Comparison of ENCODE assay signal across 8 cellular contexts in genomic region chr20:32193336-32193735, GRCh38. TPM values are rescaled to one million over a fixed set of nuclear protein-coding genes. Genes with fewer than 3 reads are reported as not detected.
A peak's percentile ranks its signal among the peaks of the same experiment; 100 is the strongest.
DNase-seq lines count a peak whose midpoint lies in the region; ATAC-seq and TF ChIP-seq lines count a peak whose summit lies in the region.
"Not testable (repeated sequence)": the region's sequence is repeated elsewhere in the genome, so short reads cannot be mapped to it uniquely, and the experiment has no call there.

No MANE protein-coding gene starts in this region.

- not testable (repeated sequence) for H3K9ac ChIP-seq in endodermal cell (ENCODE audit: extremely low read depth, low read length, poor library complexity, severe bottlenecking)

- H3K9me3 ChIP-seq in endodermal cell (ENCODE audit: control insufficient read depth, low read length); upper lobe of right lung: not testable (repeated sequence)

- not testable (repeated sequence) for H3K4me1 ChIP-seq in endodermal cell (ENCODE audit: control insufficient read depth, insufficient read depth, low read length)
- peaks cover 38% of the 10 kb centered on the region for H3K4me1 ChIP-seq in upper lobe of right lung

- H3K27ac ChIP-seq in VCaP (peak overlapping the region; percentile 5; the same call in 1 of the 2 replicates), upper lobe of right lung (peak overlapping the region; percentile 58)
- H3K27ac ChIP-seq in endodermal cell (ENCODE audit: low read depth, low read length): not testable (repeated sequence)

- intact Hi-C loops in upper lobe of right lung (cut with DNase I): not testable (repeated sequence)

- H3K27me3 ChIP-seq in endodermal cell (ENCODE audit: control insufficient read depth, insufficient read depth, low read length, poor library complexity, severe bottlenecking); upper lobe of right lung: not testable (repeated sequence)

- not testable (repeated sequence) for H3K4me3 ChIP-seq in endodermal cell (ENCODE audit: low read length); upper lobe of right lung

- not testable (repeated sequence) for TF ChIP-seq CTCF in VCaP (conservative IDR thresholded peaks at IDR 0.05); endodermal cell (conservative IDR thresholded peaks at IDR 0.05); nephron progenitor cell (IDR thresholded peaks at IDR 0.05); upper lobe of right lung (IDR thresholded peaks at IDR 0.05)

- 97 to 100% methylated on average over 3 to 5 of the region's 5 CpGs for WGBS in endodermal cell (ENCODE audit: insufficient coverage in 1 of 2, insufficient read length in 1 of 2), 2 experiments

- H3K36me3 Mint-ChIP-seq in activated T-helper 17 cell treated with anti-CD3 and anti-CD28 coated beads, Interleukin-2, amount 50 U/mL, for 72 hours (ENCODE audit: low read depth): peaks cover 91% of the 10 kb centered on the region
- H3K36me3 Mint-ChIP-seq in activated naive CD8-positive, alpha-beta T cell treated with anti-CD3 and anti-CD28 coated beads, Interleukin-2, amount 50 U/mL, for 24 hours (ENCODE audit: low read depth): peaks cover 57% of the 10 kb centered on the region
- peaks cover 43% of the 10 kb centered on the region for H3K36me3 Mint-ChIP-seq in endodermal cell (ENCODE audit: low read depth)
- peaks cover 52% of the 10 kb centered on the region for H3K36me3 Mint-ChIP-seq in nephron progenitor cell (ENCODE audit: low read depth)
- peaks cover 100% of the 10 kb centered on the region for H3K36me3 Mint-ChIP-seq in stimulated activated effector memory CD8-positive, alpha-beta T cell treated with anti-CD3 and anti-CD28 coated beads, Interleukin-12 subunit alpha, Interleukin-12 subunit beta, amount 100 ng/mL, for 72 hours

- peak overlapping the region; percentile 3 for H3K4me3 Mint-ChIP-seq in activated T-helper 17 cell treated with anti-CD3 and anti-CD28 coated beads, Interleukin-2, amount 50 U/mL, for 72 hours
- H3K4me3 Mint-ChIP-seq in activated naive CD8-positive, alpha-beta T cell treated with anti-CD3 and anti-CD28 coated beads, Interleukin-2, amount 50 U/mL, for 24 hours; endodermal cell; nephron progenitor cell; stimulated activated effector memory CD8-positive, alpha-beta T cell treated with anti-CD3 and anti-CD28 coated beads, Interleukin-12 subunit alpha, Interleukin-12 subunit beta, amount 100 ng/mL, for 72 hours: not testable (repeated sequence)

- not testable (repeated sequence) for H3K27me3 Mint-ChIP-seq in activated T-helper 17 cell treated with anti-CD3 and anti-CD28 coated beads, Interleukin-2, amount 50 U/mL, for 72 hours; activated naive CD8-positive, alpha-beta T cell treated with anti-CD3 and anti-CD28 coated beads, Interleukin-2, amount 50 U/mL, for 24 hours; endodermal cell (ENCODE audit: insufficient read depth); nephron progenitor cell (ENCODE audit: low read depth, poor library complexity)

- not testable (repeated sequence) for ATAC-seq in activated T-helper 17 cell treated with anti-CD3 and anti-CD28 coated beads, Interleukin-2, amount 50 U/mL, for 72 hours (replicated peaks); activated naive CD8-positive, alpha-beta T cell treated with anti-CD3 and anti-CD28 coated beads, Interleukin-2, amount 50 U/mL, for 24 hours; stimulated activated effector memory CD8-positive, alpha-beta T cell treated with anti-CD3 and anti-CD28 coated beads, Interleukin-12 subunit alpha, Interleukin-12 subunit beta, amount 100 ng/mL, for 72 hours; upper lobe of right lung

- not testable (repeated sequence) for H3K9me3 Mint-ChIP-seq in activated T-helper 17 cell treated with anti-CD3 and anti-CD28 coated beads, Interleukin-2, amount 50 U/mL, for 72 hours; activated naive CD8-positive, alpha-beta T cell treated with anti-CD3 and anti-CD28 coated beads, Interleukin-2, amount 50 U/mL, for 24 hours; endodermal cell; nephron progenitor cell; stimulated activated effector memory CD8-positive, alpha-beta T cell treated with anti-CD3 and anti-CD28 coated beads, Interleukin-12 subunit alpha, Interleukin-12 subunit beta, amount 100 ng/mL, for 72 hours

- peaks cover 37% of the 10 kb centered on the region for H3K36me3 ChIP-seq in endodermal cell (ENCODE audit: control insufficient read depth, insufficient read depth, low read length)
- H3K36me3 ChIP-seq in upper lobe of right lung: peaks cover 40% of the 10 kb centered on the region

- H3K4me1 Mint-ChIP-seq in activated T-helper 17 cell treated with anti-CD3 and anti-CD28 coated beads, Interleukin-2, amount 50 U/mL, for 72 hours: peaks cover 35% of the 10 kb centered on the region
- H3K4me1 Mint-ChIP-seq in activated naive CD8-positive, alpha-beta T cell treated with anti-CD3 and anti-CD28 coated beads, Interleukin-2, amount 50 U/mL, for 24 hours: peaks cover 74% of the 10 kb centered on the region
- peaks cover 16% of the 10 kb centered on the region for H3K4me1 Mint-ChIP-seq in endodermal cell
- peaks cover 54% of the 10 kb centered on the region for H3K4me1 Mint-ChIP-seq in nephron progenitor cell
- peaks cover 75% of the 10 kb centered on the region for H3K4me1 Mint-ChIP-seq in stimulated activated effector memory CD8-positive, alpha-beta T cell treated with anti-CD3 and anti-CD28 coated beads, Interleukin-12 subunit alpha, Interleukin-12 subunit beta, amount 100 ng/mL, for 72 hours

- not testable (repeated sequence) for DNase-seq in activated naive CD8-positive, alpha-beta T cell treated with anti-CD3 and anti-CD28 coated beads, Interleukin-2, amount 50 U/mL, for 24 hours; nephron progenitor cell; stimulated activated effector memory CD8-positive, alpha-beta T cell treated with anti-CD3 and anti-CD28 coated beads, Interleukin-12 subunit alpha, Interleukin-12 subunit beta, amount 100 ng/mL, for 72 hours (ENCODE audit: low spot score in 2 of 2); upper lobe of right lung
- DNase-seq in endodermal cell: peak; percentile 17
- DNase-seq in islet precursor cell: peak; percentile 28

- peak overlapping the region; percentile 28 for H3K27ac Mint-ChIP-seq in activated T-helper 17 cell treated with anti-CD3 and anti-CD28 coated beads, Interleukin-2, amount 50 U/mL, for 72 hours
- peak overlapping the region; percentile 84 for H3K27ac Mint-ChIP-seq in activated naive CD8-positive, alpha-beta T cell treated with anti-CD3 and anti-CD28 coated beads, Interleukin-2, amount 50 U/mL, for 24 hours
- not testable (repeated sequence) for H3K27ac Mint-ChIP-seq in endodermal cell
- H3K27ac Mint-ChIP-seq in nephron progenitor cell: peak overlapping the region; percentile 59
- H3K27ac Mint-ChIP-seq in stimulated activated effector memory CD8-positive, alpha-beta T cell treated with anti-CD3 and anti-CD28 coated beads, Interleukin-12 subunit alpha, Interleukin-12 subunit beta, amount 100 ng/mL, for 72 hours: peak overlapping the region; percentile 69

RNA-seq across cellular contexts. Expression of gene PLAGL2, which starts 14.2 kb away (rescaled TPM):
- total RNA-seq in activated T-helper 17 cell treated with anti-CD3 and anti-CD28 coated beads, Interleukin-2, amount 50 U/mL, for 72 hours: 10 to 100 TPM; 61.9 to 93.1 TPM
- total RNA-seq in endodermal cell (10 to 100 TPM; 25.5 to 34.5 TPM), upper lobe of right lung (15.9 TPM)
- polyA plus RNA-seq in endodermal cell (2013, experiment 1 of 2): 30.1 TPM
- polyA plus RNA-seq in endodermal cell (2013, experiment 2 of 2): 26.0 TPM

RNA-seq across cellular contexts. Expression of gene POFUT1, which starts 14.3 kb away (rescaled TPM):
- total RNA-seq in activated T-helper 17 cell treated with anti-CD3 and anti-CD28 coated beads, Interleukin-2, amount 50 U/mL, for 72 hours: 10 to 100 TPM; 41.4 TPM
- total RNA-seq in endodermal cell (10 to 100 TPM; 43.9 to 44.8 TPM), upper lobe of right lung (31.5 TPM)
- 27.7 TPM for polyA plus RNA-seq in endodermal cell (2013, experiment 1 of 2)
- 25.8 TPM for polyA plus RNA-seq in endodermal cell (2013, experiment 2 of 2)
